Comparison of ENCODE assay signal across 28 cellular contexts in the genomic region with DNA sequence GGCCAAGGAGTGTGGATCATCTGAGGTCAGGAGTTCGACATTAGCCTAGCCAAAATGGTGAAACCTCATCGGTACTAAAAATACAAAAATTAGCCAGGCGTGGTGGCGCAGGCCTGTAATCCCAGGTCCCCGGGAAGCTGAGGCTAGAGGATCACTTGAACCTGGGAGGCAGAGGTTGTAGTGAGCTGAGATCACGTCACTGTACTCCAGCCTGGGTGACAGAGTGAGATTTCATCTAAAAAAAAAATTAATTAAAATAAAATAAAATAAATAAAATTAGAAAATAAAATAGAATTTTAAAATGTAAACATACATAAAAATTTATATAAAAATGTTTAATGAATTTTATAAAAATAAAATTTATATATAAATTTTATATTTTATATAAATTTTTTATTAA.
"Had no signal": no experiment of that assay in that cellular context is flagged by ENCODE, and none has a peak within 500 bp of the region (broad histone marks: within the 10 kb centered on the region; RNA-seq: fewer than 3 reads in every experiment).

No MANE protein-coding gene starts in this region.

- H3K4me3 ChIP-seq: colonic mucosa, gastrocnemius medialis, heart left ventricle had no signal

- H3K9me3 Mint-ChIP-seq: activated CD4-positive, alpha-beta memory T cell treated with anti-CD3 and anti-CD28 coated beads, Interleukin-2, amount 10 ng/mL, durations not matched to agents 7 days and 5 days; activated CD4-positive, alpha-beta T cell treated with anti-CD3 and anti-CD28 coated beads, Interleukin-2, amount 10 ng/mL, durations not matched to agents 7 days and 5 days; activated T-cell treated with anti-CD3 and anti-CD28 coated beads, Interleukin-2, amount 50 U/mL, for 4 hours; activated T-helper 17 cell treated with anti-CD3 and anti-CD28 coated beads, Interleukin-2, amount 50 U/mL, for 72 hours; T-cell; T-helper 1 cell treated with Interleukin-12 subunit alpha and Interleukin-12 subunit beta and Interleukin-4 antibody, amounts not matched to agents 30 μg/mL and 1 μg/mL, for 36 hours; T-helper 2 cell treated with Interferon-gamma antibody and Interleukin-4, amounts not matched to agents 5 μg/mL and 100 μg/mL, for 36 hours had no signal

- H3K27ac Mint-ChIP-seq: activated CD4-positive, alpha-beta memory T cell treated with anti-CD3 and anti-CD28 coated beads, Interleukin-2, amount 10 ng/mL, durations not matched to agents 7 days and 5 days; activated CD4-positive, alpha-beta T cell treated with anti-CD3 and anti-CD28 coated beads, Interleukin-2, amount 10 ng/mL, durations not matched to agents 7 days and 5 days; activated naive CD8-positive, alpha-beta T cell; activated T-helper 17 cell treated with anti-CD3 and anti-CD28 coated beads, Interleukin-2, amount 50 U/mL, for 72 hours; T-cell; T-helper 1 cell treated with Interleukin-12 subunit alpha and Interleukin-12 subunit beta and Interleukin-4 antibody, amounts not matched to agents 30 μg/mL and 1 μg/mL, for 36 hours; T-helper 2 cell treated with Interferon-gamma antibody and Interleukin-4, amounts not matched to agents 5 μg/mL and 100 μg/mL, for 36 hours had no signal

- FAIRE-seq: astrocyte had no signal

- H3K27ac ChIP-seq: colonic mucosa, gastrocnemius medialis, heart left ventricle had no signal

- H3K4me1 Mint-ChIP-seq: activated T-helper 17 cell treated with anti-CD3 and anti-CD28 coated beads, Interleukin-2, amount 50 U/mL, for 72 hours had no signal

- DNase-seq: activated CD4-positive, alpha-beta memory T cell treated with anti-CD3 and anti-CD28 coated beads, Interleukin-2, amount 10 ng/mL, durations not matched to agents 7 days and 5 days; activated CD4-positive, alpha-beta T cell treated with anti-CD3 and anti-CD28 coated beads for 1 hour; activated CD4-positive, alpha-beta T cell treated with anti-CD3 and anti-CD28 coated beads for 4 hours; activated CD4-positive, alpha-beta T cell treated with anti-CD3 and anti-CD28 coated beads, Interleukin-2, amount 10 ng/mL, durations not matched to agents 7 days and 5 days; activated CD4-positive, alpha-beta T cell treated with anti-CD3 and anti-CD28 coated beads, Interleukin-2, amount 50 U/mL, for 4 hours; activated effector memory CD4-positive, alpha-beta T cell treated with Interleukin-2 at 50 U/mL for 16 hours; activated gamma-delta T cell treated with Interleukin-2 at 50 U/mL for 16 hours; activated naive CD4-positive, alpha-beta T cell treated with anti-CD3 and anti-CD28 coated beads, Interleukin-2, amount 50 U/mL, for 16 hours; activated naive CD4-positive, alpha-beta T cell treated with Interleukin-2 at 50 U/mL for 16 hours; activated T-cell treated with anti-CD3 and anti-CD28 coated beads, Interleukin-2, amount 50 U/mL, for 4 hours; amniotic stem cell; anterior cingulate cortex; caudate nucleus; colonic mucosa; effector CD8-positive, alpha-beta T cell; foreskin fibroblast; gastrocnemius medialis; glutamatergic neuron; heart left ventricle; SW 1271; T-cell; T1000 had no signal

- H3K4me3 Mint-ChIP-seq: activated CD4-positive, alpha-beta memory T cell treated with anti-CD3 and anti-CD28 coated beads, Interleukin-2, amount 10 ng/mL, durations not matched to agents 7 days and 5 days; activated CD4-positive, alpha-beta T cell treated with anti-CD3 and anti-CD28 coated beads, Interleukin-2, amount 10 ng/mL, durations not matched to agents 7 days and 5 days; activated naive CD8-positive, alpha-beta T cell; activated T-cell treated with anti-CD3 and anti-CD28 coated beads, Interleukin-2, amount 50 U/mL, for 4 hours; T-cell; T-helper 1 cell treated with Interleukin-12 subunit alpha and Interleukin-12 subunit beta and Interleukin-4 antibody, amounts not matched to agents 30 μg/mL and 1 μg/mL, for 36 hours; T-helper 2 cell treated with Interferon-gamma antibody and Interleukin-4, amounts not matched to agents 5 μg/mL and 100 μg/mL, for 36 hours had no signal

- H3K27me3 ChIP-seq: colonic mucosa, gastrocnemius medialis, heart left ventricle had no signal

- H3K36me3 Mint-ChIP-seq: T-cell had no signal

- H3K9me3 ChIP-seq: colonic mucosa, gastrocnemius medialis, heart left ventricle had no signal

- H3K27me3 Mint-ChIP-seq: activated naive CD8-positive, alpha-beta T cell; activated T-helper 17 cell treated with anti-CD3 and anti-CD28 coated beads, Interleukin-2, amount 50 U/mL, for 72 hours; T-cell had no signal

- ATAC-seq: activated T-cell treated with anti-CD3 and anti-CD28 coated beads, Interleukin-2, amount 50 U/mL, for 4 hours; activated T-helper 17 cell treated with anti-CD3 and anti-CD28 coated beads, Interleukin-2, amount 50 U/mL, for 72 hours; esophagus mucosa; gastrocnemius medialis; heart left ventricle; T-cell had no signal

- H3K4me1 ChIP-seq: colonic mucosa had no signal

- H3K36me3 ChIP-seq: colonic mucosa, gastrocnemius medialis, heart left ventricle had no signal
